9 cellular contexts compared by ENCODE assay signal in the genomic region with DNA sequence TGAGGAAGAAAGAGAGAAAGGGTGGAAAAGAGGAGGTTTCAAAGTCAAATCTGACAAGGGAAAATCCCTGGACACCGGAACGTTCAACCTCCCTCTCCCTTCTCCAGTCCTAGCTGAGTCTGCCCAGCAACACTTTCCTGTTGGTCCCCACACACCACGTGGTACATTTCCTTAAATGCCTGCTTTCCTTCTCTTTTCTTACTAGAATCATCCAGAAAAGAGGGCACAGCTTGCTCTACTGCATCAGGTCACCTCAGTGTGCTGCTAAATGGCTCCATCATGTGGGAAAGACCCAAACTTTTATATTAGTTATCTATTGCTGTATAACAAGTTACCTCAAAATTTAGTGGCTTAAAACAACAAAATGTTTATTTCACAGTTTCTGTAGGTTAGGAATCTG.
DNase-seq lines count a peak whose midpoint lies in the region; ATAC-seq, FAIRE-seq and TF ChIP-seq lines count a peak whose summit lies in the region.
"Had no signal": no experiment of that assay in that cellular context is flagged by ENCODE, and none has a peak within 500 bp of the region (broad histone marks: within the 10 kb centered on the region; RNA-seq: fewer than 3 reads in every experiment).

No MANE protein-coding gene starts in this region.

- intact Hi-C loops in activated T-helper 2 cell treated with anti-CD3 and anti-CD28 coated beads, Interferon-gamma antibody, Interleukin-2, Interleukin-4, amounts not matched to agents 10 μg/mL and 5 μg/mL and 100 μg/mL, durations not matched to agents 14 hours and 24 hours and 36 hours (cut with micrococcal nuclease) = no loop called here

- H3K9me3 Mint-ChIP-seq in activated T-helper 2 cell treated with anti-CD3 and anti-CD28 coated beads, Interferon-gamma antibody, Interleukin-2, Interleukin-4, amounts not matched to agents 10 μg/mL and 5 μg/mL and 100 μg/mL, durations not matched to agents 14 hours and 24 hours and 36 hours = peaks cover 7% of the 10 kb centered on the region

- H2BK120ac ChIP-seq in H1 (replicated peaks; ENCODE audit: low read depth, low read length) = no peak overlapping the region

- H3K18ac ChIP-seq in H1 (ENCODE audit: extremely low read depth, low read length) = no peak overlapping the region

- CTCF ChIA-PET in H1 (lab: Charles Lee; ENCODE audit: partially characterized antibody) = interaction anchor here (0.9 to 2.8 kb wide), 5 partner anchors 54 to 237 kb away, joined by 3 to 11 read pairs (median 3); no protein-coding TSS in a partner anchor

- H4K20me1 ChIP-seq in H1 (replicated peaks in 1 of 2; ENCODE audit: control insufficient read depth in 1 of 2, insufficient read depth in 2 of 2, low read length in 2 of 2) = no peaks in the 10 kb centered on the region

- TF ChIP-seq RAD21 in H1 (IDR thresholded peaks at IDR 0.05 in 1 of 2, conservative IDR thresholded peaks at IDR 0.05 in 1 of 2; ENCODE audit: low read depth in 2 of 2, low read length in 2 of 2) = peak; percentile 67 to 72

- no peak overlapping the region for H4K8ac ChIP-seq in H1 (ENCODE audit: extremely low read depth, insufficient read depth, low read length)

- no peak overlapping the region for H3K4me3 Mint-ChIP-seq in activated T-helper 2 cell treated with anti-CD3 and anti-CD28 coated beads, Interferon-gamma antibody, Interleukin-2, Interleukin-4, amounts not matched to agents 10 μg/mL and 5 μg/mL and 100 μg/mL, durations not matched to agents 14 hours and 24 hours and 36 hours (ENCODE audit: low read depth)

- no peaks in the 10 kb centered on the region for H3K79me2 ChIP-seq in H1 (ENCODE audit: control insufficient read depth in 1 of 2, insufficient read depth in 2 of 2, low read length in 2 of 2)

- H4K91ac ChIP-seq in H1 (replicated peaks; ENCODE audit: insufficient read length, low read length) = no peak overlapping the region

- 33% methylated on average over 3 of the region's 3 CpGs; no CpG with 5 or more reads in 1 of the 2 experiments for WGBS in H1 (ENCODE audit: extremely low coverage in 1 of 2, insufficient coverage in 1 of 2, insufficient read length in 1 of 2, insufficient replicate concordance in 2 of 2, low coverage in 1 of 2, low lambda C conversion rate in 2 of 2, missing lambda C conversion rate in 1 of 2), 2 experiments

- H3K23ac ChIP-seq in H1 (ENCODE audit: insufficient read length) = no peak overlapping the region

- peaks cover 62% of the 10 kb centered on the region for H3K27me3 Mint-ChIP-seq in activated T-helper 2 cell treated with anti-CD3 and anti-CD28 coated beads, Interferon-gamma antibody, Interleukin-2, Interleukin-4, amounts not matched to agents 10 μg/mL and 5 μg/mL and 100 μg/mL, durations not matched to agents 14 hours and 24 hours and 36 hours (ENCODE audit: low read depth)

- POLR2A ChIA-PET in H1 (lab: Charles Lee; ENCODE audit: partially characterized antibody) = interaction anchor here (1.7 kb wide), 1 partner anchor 287 kb away, joined by 5 read pairs; no protein-coding TSS in a partner anchor

- DNase-seq in H1 (ENCODE audit: low read depth in 1 of 2, low spot score in 2 of 2) = no peak
- peak; percentile 13 for DNase-seq in non-pigmented ciliary epithelial cell (ENCODE audit: low read depth)
- DNase-seq in activated T-helper 2 cell treated with anti-CD3 and anti-CD28 coated beads, Interferon-gamma antibody, Interleukin-2, Interleukin-4, amounts not matched to agents 10 μg/mL and 5 μg/mL and 100 μg/mL, durations not matched to agents 14 hours and 24 hours and 36 hours (ENCODE audit: low spot score) = no peak
- no peak for DNase-seq in NCI-H748 treated with DMSO at 0.1 percent for 48 hours (lab: John Stamatoyannopoulos, UW)
- DNase-seq in GM19240 (ENCODE audit: insufficient read length, low spot score) = no peak
- DNase-seq: NCI-H1417 treated with DMSO at 0.1 percent for 48 hours had no signal

- H3K4me2 ChIP-seq in H1 (ENCODE audit: insufficient read depth in 1 of 2, low read depth in 2 of 2, low read length in 2 of 2) = no peak overlapping the region

- no peak for FAIRE-seq in H1 (lab: Jason Lieb, UNC)

- H3K36me3 Mint-ChIP-seq in activated T-helper 2 cell treated with anti-CD3 and anti-CD28 coated beads, Interferon-gamma antibody, Interleukin-2, Interleukin-4, amounts not matched to agents 10 μg/mL and 5 μg/mL and 100 μg/mL, durations not matched to agents 14 hours and 24 hours and 36 hours (ENCODE audit: low read depth) = no peaks in the 10 kb centered on the region

- no peak overlapping the region for H3K56ac ChIP-seq in H1 (replicated peaks; ENCODE audit: insufficient read length, low read depth, low read length)

- H3K27me3 ChIP-seq in H1 (replicated peaks in 1 of 4; ENCODE audit: control insufficient read depth in 3 of 4, extremely low read depth in 1 of 4, insufficient read depth in 3 of 4, low read length in 3 of 4) = no peaks in the 10 kb centered on the region

- peaks cover 10% of the 10 kb centered on the region for H3K4me1 Mint-ChIP-seq in activated T-helper 2 cell treated with anti-CD3 and anti-CD28 coated beads, Interferon-gamma antibody, Interleukin-2, Interleukin-4, amounts not matched to agents 10 μg/mL and 5 μg/mL and 100 μg/mL, durations not matched to agents 14 hours and 24 hours and 36 hours (ENCODE audit: low read depth)

- H3K14ac ChIP-seq in H1 (ENCODE audit: insufficient read length) = no peak overlapping the region

- H3K9ac ChIP-seq in H1 (replicated peaks in 1 of 4; ENCODE audit: extremely low read depth in 1 of 4, low read depth in 3 of 4, low read length in 3 of 4) = no peak overlapping the region

- no peaks in the 10 kb centered on the region for H3K9me3 ChIP-seq in H1 (ENCODE audit: insufficient read depth in 2 of 2, low read depth in 1 of 2, low read length in 1 of 2)

- no peak overlapping the region for H2BK20ac ChIP-seq in H1 (ENCODE audit: low read length)

- no peaks in the 10 kb centered on the region for H3K23me2 ChIP-seq in H1 (ENCODE audit: low read depth, low read length)

- peak in 2 of 3 experiments; percentile 7 to 34; a peak in 2 of 4 replicates for TF ChIP-seq CTCF in H1 (IDR thresholded peaks at IDR 0.05; ENCODE audit: control extremely low read depth in 1 of 3, insufficient read depth in 1 of 3, low read depth in 1 of 3, low read length in 3 of 3)

- no peaks in the 10 kb centered on the region for H3K4me1 ChIP-seq in H1 (replicated peaks in 1 of 4; ENCODE audit: control insufficient read depth in 3 of 4, insufficient read depth in 4 of 4, low read length in 3 of 4)

- H3K79me1 ChIP-seq in H1 (ENCODE audit: low read depth, low read length) = no peaks in the 10 kb centered on the region

- no peak overlapping the region for H2BK5ac ChIP-seq in H1 (ENCODE audit: low read depth, low read length)

- H3K36me3 ChIP-seq in H1 (ENCODE audit: control insufficient read depth in 2 of 4, insufficient read depth in 4 of 4, low read length in 3 of 4) = no peaks in the 10 kb centered on the region

- H4K5ac ChIP-seq in H1 (ENCODE audit: insufficient read length, low read depth, low read length) = no peak overlapping the region

- no peak overlapping the region for H3K27ac ChIP-seq in H1 (ENCODE audit: low read depth, low read length)

- no peak overlapping the region for H3K4ac ChIP-seq in H1 (replicated peaks; ENCODE audit: insufficient read length, low read depth, low read length)

- no peak for TF ChIP-seq EP300 in H1 (IDR thresholded peaks at IDR 0.05; ENCODE audit: borderline replicate concordance in 1 of 2, low read depth in 2 of 2, low read length in 2 of 2)

- H2BK15ac ChIP-seq in H1 (ENCODE audit: low read length) = no peak overlapping the region

- no peak overlapping the region for H2AK5ac ChIP-seq in H1 (ENCODE audit: low read depth, low read length)

- peak overlapping the region; percentile 68; the same call in 1 of the 2 replicates for H2AFZ ChIP-seq in H1 (ENCODE audit: low read length)

- TF ChIP-seq POLR2A in H1 (IDR thresholded peaks at IDR 0.05; ENCODE audit: control extremely low read depth in 1 of 2, low read depth in 2 of 2, low read length in 2 of 2) = no peak

- H3K4me3 ChIP-seq in H1 (ENCODE audit: extremely low read depth in 1 of 4, insufficient read depth in 2 of 4, low read depth in 3 of 4, low read length in 4 of 4) = no peak overlapping the region

- H2BK12ac ChIP-seq in H1 (ENCODE audit: low read depth, low read length) = no peak overlapping the region

- ATAC-seq in GM18519 (IDR thresholded peaks at IDR 0.05; ENCODE audit: low FRiP score, unreplicated experiment) = peak; percentile 59
- ATAC-seq in HG03442 (IDR thresholded peaks at IDR 0.05; ENCODE audit: unreplicated experiment) = peak; percentile 80
- no peak for ATAC-seq in GM19328 (IDR thresholded peaks at IDR 0.05; ENCODE audit: unreplicated experiment)

- no peak overlapping the region for H3K27ac Mint-ChIP-seq in activated T-helper 2 cell treated with anti-CD3 and anti-CD28 coated beads, Interferon-gamma antibody, Interleukin-2, Interleukin-4, amounts not matched to agents 10 μg/mL and 5 μg/mL and 100 μg/mL, durations not matched to agents 14 hours and 24 hours and 36 hours

TF ChIP-seq in H1, 55 proteins besides CTCF, POLR2A, EP300 and RAD21:
- TF ChIP-seq, protein P1, sequence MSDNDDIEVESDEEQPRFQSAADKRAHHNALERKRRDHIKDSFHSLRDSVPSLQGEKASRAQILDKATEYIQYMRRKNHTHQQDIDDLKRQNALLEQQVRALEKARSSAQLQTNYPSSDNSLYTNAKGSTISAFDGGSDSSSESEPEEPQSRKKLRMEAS (IDR thresholded peaks at IDR 0.05) = 0 out of 2 replicates have a peak, but pooled peaks have one; percentile 22
- TF ChIP-seq RFX5 (IDR thresholded peaks at IDR 0.05; ENCODE audit: borderline replicate concordance, low read depth, low read length) = peak; percentile 89
- no peak for TF ChIP-seq BCL11A (IDR thresholded peaks at IDR 0.05; ENCODE audit: low read depth in 2 of 2, low read length in 2 of 2)
- TF ChIP-seq, protein P2, sequence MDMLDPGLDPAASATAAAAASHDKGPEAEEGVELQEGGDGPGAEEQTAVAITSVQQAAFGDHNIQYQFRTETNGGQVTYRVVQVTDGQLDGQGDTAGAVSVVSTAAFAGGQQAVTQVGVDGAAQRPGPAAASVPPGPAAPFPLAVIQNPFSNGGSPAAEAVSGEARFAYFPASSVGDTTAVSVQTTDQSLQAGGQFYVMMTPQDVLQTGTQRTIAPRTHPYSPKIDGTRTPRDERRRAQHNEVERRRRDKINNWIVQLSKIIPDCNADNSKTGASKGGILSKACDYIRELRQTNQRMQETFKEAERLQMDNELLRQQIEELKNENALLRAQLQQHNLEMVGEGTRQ (IDR thresholded peaks at IDR 0.05; ENCODE audit: low read length) = peak; percentile 75
